Comparison of ENCODE assay signal across 1 cellular context in the genomic region with DNA sequence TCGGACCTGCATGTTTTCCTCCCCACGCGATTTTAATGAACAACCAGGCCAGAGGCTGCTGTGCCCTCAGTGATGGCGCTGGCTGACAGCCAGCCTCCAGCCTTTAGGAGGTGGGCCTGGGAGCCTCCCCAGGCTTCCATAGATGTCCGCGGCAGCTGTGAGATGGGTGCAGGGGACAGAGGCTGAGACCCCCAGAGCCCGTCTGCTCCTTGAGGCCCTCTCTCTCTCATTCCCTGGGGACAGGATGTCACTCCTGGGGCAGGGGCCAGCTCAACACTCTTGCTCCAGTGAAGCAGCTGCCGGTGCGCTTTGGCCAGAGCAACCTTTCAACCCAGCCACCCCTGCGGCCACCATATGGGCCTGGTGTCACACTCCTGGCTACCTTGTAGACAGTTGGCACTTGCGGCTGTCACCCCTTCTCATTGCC.
TF ChIP-seq lines count a peak whose summit lies in the region.

No MANE protein-coding gene starts in this region.

TF ChIP-seq in HepG2, 621 proteins besides CTCF, POLR2A, EP300 and RAD21 (continued from another document and continues in another):
- TF ChIP-seq, protein P1, sequence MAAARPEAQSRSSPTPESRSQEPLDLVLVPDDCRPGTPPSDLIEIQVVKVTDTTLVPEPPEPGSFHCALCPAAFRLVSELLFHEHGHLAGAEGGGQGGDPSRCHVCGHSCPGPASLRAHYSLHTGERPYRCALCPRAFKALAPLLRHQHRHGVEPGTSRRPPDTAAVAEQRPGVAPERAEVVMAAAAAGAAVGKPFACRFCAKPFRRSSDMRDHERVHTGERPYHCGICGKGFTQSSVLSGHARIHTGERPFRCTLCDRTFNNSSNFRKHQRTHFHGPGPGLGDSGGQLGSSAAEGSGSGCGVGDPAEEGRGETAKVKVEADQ (CRISPR knock-in tag; IDR thresholded peaks at IDR 0.05; ENCODE audit: borderline replicate concordance), result no peak
- TF ChIP-seq ZNF205 (CRISPR knock-in tag; IDR thresholded peaks at IDR 0.05) (peak; percentile 61; the same call in 1 of the 2 replicates), DNMT1 (CRISPR knock-in tag; IDR thresholded peaks at IDR 0.05) (no peak), JDP2 (CRISPR knock-in tag; IDR thresholded peaks at IDR 0.05; ENCODE audit: borderline replicate concordance) (no peak), ARID2 (CRISPR knock-in tag; IDR thresholded peaks at IDR 0.05; ENCODE audit: borderline replicate concordance) (0 out of 2 replicates have a peak, but pooled peaks have one; percentile 13), ATAD3A (CRISPR knock-in tag; IDR thresholded peaks at IDR 0.05) (no peak), ZSCAN25 (CRISPR knock-in tag; IDR thresholded peaks at IDR 0.05) (no peak), ZNF781 (CRISPR knock-in tag; IDR thresholded peaks at IDR 0.05; ENCODE audit: borderline replicate concordance, not compliant biosample characterization) (no peak), ZNF703 (CRISPR knock-in tag; IDR thresholded peaks at IDR 0.05; ENCODE audit: borderline replicate concordance) (no peak), ZNF775 (CRISPR knock-in tag; IDR thresholded peaks at IDR 0.05; ENCODE audit: borderline replicate concordance) (no peak), ZNF569 (CRISPR knock-in tag; IDR thresholded peaks at IDR 0.05; ENCODE audit: borderline replicate concordance) (no peak), MED8 (CRISPR knock-in tag; IDR thresholded peaks at IDR 0.05; ENCODE audit: insufficient replicate concordance) (no peak), NFIB (CRISPR knock-in tag; IDR thresholded peaks at IDR 0.05; ENCODE audit: borderline replicate concordance) (no peak), ZFY (CRISPR knock-in tag; IDR thresholded peaks at IDR 0.05) (0 out of 2 replicates have a peak, but pooled peaks have one; percentile 5), FOXO1 (CRISPR knock-in tag; IDR thresholded peaks at IDR 0.05) (no peak), POLR2AphosphoS5 (IDR thresholded peaks at IDR 0.05; ENCODE audit: low read depth, low read length) (no peak), ZNF660 (CRISPR knock-in tag; IDR thresholded peaks at IDR 0.05; ENCODE audit: borderline replicate concordance, low read depth) (no peak), NRL (CRISPR knock-in tag; IDR thresholded peaks at IDR 0.05; ENCODE audit: borderline replicate concordance) (no peak), ZNF776 (CRISPR knock-in tag; IDR thresholded peaks at IDR 0.05) (0 out of 2 replicates have a peak, but pooled peaks have one; percentile 2)
- TF ChIP-seq, protein P2, sequence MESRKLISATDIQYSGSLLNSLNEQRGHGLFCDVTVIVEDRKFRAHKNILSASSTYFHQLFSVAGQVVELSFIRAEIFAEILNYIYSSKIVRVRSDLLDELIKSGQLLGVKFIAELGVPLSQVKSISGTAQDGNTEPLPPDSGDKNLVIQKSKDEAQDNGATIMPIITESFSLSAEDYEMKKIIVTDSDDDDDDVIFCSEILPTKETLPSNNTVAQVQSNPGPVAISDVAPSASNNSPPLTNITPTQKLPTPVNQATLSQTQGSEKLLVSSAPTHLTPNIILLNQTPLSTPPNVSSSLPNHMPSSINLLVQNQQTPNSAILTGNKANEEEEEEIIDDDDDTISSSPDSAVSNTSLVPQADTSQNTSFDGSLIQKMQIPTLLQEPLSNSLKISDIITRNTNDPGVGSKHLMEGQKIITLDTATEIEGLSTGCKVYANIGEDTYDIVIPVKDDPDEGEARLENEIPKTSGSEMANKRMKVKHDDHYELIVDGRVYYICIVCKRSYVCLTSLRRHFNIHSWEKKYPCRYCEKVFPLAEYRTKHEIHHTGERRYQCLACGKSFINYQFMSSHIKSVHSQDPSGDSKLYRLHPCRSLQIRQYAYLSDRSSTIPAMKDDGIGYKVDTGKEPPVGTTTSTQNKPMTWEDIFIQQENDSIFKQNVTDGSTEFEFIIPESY (CRISPR knock-in tag; IDR thresholded peaks at IDR 0.05), result no peak
- TF ChIP-seq, protein P3, sequence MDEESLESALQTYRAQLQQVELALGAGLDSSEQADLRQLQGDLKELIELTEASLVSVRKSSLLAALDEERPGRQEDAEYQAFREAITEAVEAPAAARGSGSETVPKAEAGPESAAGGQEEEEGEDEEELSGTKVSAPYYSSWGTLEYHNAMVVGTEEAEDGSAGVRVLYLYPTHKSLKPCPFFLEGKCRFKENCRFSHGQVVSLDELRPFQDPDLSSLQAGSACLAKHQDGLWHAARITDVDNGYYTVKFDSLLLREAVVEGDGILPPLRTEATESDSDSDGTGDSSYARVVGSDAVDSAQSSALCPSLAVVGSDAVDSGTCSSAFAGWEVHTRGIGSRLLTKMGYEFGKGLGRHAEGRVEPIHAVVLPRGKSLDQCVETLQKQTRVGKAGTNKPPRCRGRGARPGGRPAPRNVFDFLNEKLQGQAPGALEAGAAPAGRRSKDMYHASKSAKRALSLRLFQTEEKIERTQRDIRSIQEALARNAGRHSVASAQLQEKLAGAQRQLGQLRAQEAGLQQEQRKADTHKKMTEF (CRISPR knock-in tag; IDR thresholded peaks at IDR 0.05), result no peak
- TF ChIP-seq, protein P4, sequence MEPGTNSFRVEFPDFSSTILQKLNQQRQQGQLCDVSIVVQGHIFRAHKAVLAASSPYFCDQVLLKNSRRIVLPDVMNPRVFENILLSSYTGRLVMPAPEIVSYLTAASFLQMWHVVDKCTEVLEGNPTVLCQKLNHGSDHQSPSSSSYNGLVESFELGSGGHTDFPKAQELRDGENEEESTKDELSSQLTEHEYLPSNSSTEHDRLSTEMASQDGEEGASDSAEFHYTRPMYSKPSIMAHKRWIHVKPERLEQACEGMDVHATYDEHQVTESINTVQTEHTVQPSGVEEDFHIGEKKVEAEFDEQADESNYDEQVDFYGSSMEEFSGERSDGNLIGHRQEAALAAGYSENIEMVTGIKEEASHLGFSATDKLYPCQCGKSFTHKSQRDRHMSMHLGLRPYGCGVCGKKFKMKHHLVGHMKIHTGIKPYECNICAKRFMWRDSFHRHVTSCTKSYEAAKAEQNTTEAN (CRISPR knock-in tag; conservative IDR thresholded peaks at IDR 0.05), result no peak
- TF ChIP-seq, protein P5, sequence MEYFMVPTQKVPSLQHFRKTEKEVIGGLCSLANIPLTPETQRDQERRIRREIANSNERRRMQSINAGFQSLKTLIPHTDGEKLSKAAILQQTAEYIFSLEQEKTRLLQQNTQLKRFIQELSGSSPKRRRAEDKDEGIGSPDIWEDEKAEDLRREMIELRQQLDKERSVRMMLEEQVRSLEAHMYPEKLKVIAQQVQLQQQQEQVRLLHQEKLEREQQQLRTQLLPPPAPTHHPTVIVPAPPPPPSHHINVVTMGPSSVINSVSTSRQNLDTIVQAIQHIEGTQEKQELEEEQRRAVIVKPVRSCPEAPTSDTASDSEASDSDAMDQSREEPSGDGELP (IDR thresholded peaks at IDR 0.05; ENCODE audit: borderline replicate concordance, low read depth), result peak; percentile 31; the same call in 1 of the 2 replicates
- TF ChIP-seq, protein P6, sequence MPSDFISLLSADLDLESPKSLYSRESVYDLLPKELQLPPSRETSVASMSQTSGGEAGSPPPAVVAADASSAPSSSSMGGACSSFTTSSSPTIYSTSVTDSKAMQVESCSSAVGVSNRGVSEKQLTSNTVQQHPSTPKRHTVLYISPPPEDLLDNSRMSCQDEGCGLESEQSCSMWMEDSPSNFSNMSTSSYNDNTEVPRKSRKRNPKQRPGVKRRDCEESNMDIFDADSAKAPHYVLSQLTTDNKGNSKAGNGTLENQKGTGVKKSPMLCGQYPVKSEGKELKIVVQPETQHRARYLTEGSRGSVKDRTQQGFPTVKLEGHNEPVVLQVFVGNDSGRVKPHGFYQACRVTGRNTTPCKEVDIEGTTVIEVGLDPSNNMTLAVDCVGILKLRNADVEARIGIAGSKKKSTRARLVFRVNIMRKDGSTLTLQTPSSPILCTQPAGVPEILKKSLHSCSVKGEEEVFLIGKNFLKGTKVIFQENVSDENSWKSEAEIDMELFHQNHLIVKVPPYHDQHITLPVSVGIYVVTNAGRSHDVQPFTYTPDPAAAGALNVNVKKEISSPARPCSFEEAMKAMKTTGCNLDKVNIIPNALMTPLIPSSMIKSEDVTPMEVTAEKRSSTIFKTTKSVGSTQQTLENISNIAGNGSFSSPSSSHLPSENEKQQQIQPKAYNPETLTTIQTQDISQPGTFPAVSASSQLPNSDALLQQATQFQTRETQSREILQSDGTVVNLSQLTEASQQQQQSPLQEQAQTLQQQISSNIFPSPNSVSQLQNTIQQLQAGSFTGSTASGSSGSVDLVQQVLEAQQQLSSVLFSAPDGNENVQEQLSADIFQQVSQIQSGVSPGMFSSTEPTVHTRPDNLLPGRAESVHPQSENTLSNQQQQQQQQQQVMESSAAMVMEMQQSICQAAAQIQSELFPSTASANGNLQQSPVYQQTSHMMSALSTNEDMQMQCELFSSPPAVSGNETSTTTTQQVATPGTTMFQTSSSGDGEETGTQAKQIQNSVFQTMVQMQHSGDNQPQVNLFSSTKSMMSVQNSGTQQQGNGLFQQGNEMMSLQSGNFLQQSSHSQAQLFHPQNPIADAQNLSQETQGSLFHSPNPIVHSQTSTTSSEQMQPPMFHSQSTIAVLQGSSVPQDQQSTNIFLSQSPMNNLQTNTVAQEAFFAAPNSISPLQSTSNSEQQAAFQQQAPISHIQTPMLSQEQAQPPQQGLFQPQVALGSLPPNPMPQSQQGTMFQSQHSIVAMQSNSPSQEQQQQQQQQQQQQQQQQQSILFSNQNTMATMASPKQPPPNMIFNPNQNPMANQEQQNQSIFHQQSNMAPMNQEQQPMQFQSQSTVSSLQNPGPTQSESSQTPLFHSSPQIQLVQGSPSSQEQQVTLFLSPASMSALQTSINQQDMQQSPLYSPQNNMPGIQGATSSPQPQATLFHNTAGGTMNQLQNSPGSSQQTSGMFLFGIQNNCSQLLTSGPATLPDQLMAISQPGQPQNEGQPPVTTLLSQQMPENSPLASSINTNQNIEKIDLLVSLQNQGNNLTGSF (CRISPR knock-in tag; IDR thresholded peaks at IDR 0.05), result no peak
- TF ChIP-seq, protein P7, sequence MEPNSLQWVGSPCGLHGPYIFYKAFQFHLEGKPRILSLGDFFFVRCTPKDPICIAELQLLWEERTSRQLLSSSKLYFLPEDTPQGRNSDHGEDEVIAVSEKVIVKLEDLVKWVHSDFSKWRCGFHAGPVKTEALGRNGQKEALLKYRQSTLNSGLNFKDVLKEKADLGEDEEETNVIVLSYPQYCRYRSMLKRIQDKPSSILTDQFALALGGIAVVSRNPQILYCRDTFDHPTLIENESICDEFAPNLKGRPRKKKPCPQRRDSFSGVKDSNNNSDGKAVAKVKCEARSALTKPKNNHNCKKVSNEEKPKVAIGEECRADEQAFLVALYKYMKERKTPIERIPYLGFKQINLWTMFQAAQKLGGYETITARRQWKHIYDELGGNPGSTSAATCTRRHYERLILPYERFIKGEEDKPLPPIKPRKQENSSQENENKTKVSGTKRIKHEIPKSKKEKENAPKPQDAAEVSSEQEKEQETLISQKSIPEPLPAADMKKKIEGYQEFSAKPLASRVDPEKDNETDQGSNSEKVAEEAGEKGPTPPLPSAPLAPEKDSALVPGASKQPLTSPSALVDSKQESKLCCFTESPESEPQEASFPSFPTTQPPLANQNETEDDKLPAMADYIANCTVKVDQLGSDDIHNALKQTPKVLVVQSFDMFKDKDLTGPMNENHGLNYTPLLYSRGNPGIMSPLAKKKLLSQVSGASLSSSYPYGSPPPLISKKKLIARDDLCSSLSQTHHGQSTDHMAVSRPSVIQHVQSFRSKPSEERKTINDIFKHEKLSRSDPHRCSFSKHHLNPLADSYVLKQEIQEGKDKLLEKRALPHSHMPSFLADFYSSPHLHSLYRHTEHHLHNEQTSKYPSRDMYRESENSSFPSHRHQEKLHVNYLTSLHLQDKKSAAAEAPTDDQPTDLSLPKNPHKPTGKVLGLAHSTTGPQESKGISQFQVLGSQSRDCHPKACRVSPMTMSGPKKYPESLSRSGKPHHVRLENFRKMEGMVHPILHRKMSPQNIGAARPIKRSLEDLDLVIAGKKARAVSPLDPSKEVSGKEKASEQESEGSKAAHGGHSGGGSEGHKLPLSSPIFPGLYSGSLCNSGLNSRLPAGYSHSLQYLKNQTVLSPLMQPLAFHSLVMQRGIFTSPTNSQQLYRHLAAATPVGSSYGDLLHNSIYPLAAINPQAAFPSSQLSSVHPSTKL (CRISPR knock-in tag; IDR thresholded peaks at IDR 0.05), result 0 out of 2 replicates have a peak, but pooled peaks have one; percentile 7
- TF ChIP-seq, protein P8, sequence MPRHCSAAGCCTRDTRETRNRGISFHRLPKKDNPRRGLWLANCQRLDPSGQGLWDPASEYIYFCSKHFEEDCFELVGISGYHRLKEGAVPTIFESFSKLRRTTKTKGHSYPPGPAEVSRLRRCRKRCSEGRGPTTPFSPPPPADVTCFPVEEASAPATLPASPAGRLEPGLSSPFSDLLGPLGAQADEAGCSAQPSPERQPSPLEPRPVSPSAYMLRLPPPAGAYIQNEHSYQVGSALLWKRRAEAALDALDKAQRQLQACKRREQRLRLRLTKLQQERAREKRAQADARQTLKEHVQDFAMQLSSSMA (CRISPR knock-in tag; IDR thresholded peaks at IDR 0.05), result no peak
- TF ChIP-seq, protein P9, sequence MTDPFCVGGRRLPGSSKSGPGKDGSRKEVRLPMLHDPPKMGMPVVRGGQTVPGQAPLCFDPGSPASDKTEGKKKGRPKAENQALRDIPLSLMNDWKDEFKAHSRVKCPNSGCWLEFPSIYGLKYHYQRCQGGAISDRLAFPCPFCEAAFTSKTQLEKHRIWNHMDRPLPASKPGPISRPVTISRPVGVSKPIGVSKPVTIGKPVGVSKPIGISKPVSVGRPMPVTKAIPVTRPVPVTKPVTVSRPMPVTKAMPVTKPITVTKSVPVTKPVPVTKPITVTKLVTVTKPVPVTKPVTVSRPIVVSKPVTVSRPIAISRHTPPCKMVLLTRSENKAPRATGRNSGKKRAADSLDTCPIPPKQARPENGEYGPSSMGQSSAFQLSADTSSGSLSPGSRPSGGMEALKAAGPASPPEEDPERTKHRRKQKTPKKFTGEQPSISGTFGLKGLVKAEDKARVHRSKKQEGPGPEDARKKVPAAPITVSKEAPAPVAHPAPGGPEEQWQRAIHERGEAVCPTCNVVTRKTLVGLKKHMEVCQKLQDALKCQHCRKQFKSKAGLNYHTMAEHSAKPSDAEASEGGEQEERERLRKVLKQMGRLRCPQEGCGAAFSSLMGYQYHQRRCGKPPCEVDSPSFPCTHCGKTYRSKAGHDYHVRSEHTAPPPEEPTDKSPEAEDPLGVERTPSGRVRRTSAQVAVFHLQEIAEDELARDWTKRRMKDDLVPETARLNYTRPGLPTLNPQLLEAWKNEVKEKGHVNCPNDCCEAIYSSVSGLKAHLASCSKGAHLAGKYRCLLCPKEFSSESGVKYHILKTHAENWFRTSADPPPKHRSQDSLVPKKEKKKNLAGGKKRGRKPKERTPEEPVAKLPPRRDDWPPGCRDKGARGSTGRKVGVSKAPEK (CRISPR knock-in tag; IDR thresholded peaks at IDR 0.05; ENCODE audit: borderline replicate concordance), result no peak
- TF ChIP-seq, protein P10, sequence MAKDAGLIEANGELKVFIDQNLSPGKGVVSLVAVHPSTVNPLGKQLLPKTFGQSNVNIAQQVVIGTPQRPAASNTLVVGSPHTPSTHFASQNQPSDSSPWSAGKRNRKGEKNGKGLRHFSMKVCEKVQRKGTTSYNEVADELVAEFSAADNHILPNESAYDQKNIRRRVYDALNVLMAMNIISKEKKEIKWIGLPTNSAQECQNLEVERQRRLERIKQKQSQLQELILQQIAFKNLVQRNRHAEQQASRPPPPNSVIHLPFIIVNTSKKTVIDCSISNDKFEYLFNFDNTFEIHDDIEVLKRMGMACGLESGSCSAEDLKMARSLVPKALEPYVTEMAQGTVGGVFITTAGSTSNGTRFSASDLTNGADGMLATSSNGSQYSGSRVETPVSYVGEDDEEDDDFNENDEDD (CRISPR knock-in tag; IDR thresholded peaks at IDR 0.05; ENCODE audit: borderline replicate concordance), result no peak
